In genomic region chr10:71001470-71001869, GRCh38 we compare ENCODE assay signal across 1 cellular context.
TF ChIP-seq lines count a peak whose summit lies in the region.

No MANE protein-coding gene starts in this region.

TF ChIP-seq in A549, 52 proteins besides CTCF, POLR2A, EP300 and RAD21:
- TF ChIP-seq REST (IDR thresholded peaks at IDR 0.05) (no peak), USF2 (IDR thresholded peaks at IDR 0.05) (no peak), HMGXB4 (CRISPR knock-in tag; IDR thresholded peaks at IDR 0.05; ENCODE audit: borderline replicate concordance) (no peak), CBX8 (IDR thresholded peaks at IDR 0.05) (no peak), ZNF302 (CRISPR knock-in tag; IDR thresholded peaks at IDR 0.05) (no peak), NR3C1 (IDR thresholded peaks at IDR 0.05) (no peak), GATA3 (IDR thresholded peaks at IDR 0.05; ENCODE audit: borderline replicate concordance) (no peak), SMC3 (IDR thresholded peaks at IDR 0.05) (no peak), HEYL (CRISPR knock-in tag; IDR thresholded peaks at IDR 0.05) (no peak), HOXB5 (CRISPR knock-in tag; IDR thresholded peaks at IDR 0.05) (no peak), HES2 (IDR thresholded peaks at IDR 0.05) (no peak)
